In genomic region chr1:226987623-226988336, GRCh38 we compare ENCODE assay signal across 12 cellular contexts. TPM values are rescaled to one million over a fixed set of nuclear protein-coding genes. Genes with fewer than 3 reads are reported as not detected.
DNase-seq lines count a peak whose midpoint lies in the region; ATAC-seq and TF ChIP-seq lines count a peak whose summit lies in the region.
"Had no signal": no experiment of that assay in that cellular context is flagged by ENCODE, and none has a peak within 500 bp of the region (broad histone marks: within the 10 kb centered on the region; RNA-seq: fewer than 3 reads in every experiment).

No MANE protein-coding gene starts in this region.

- intact Hi-C loops in heart right ventricle (cut with DNase I), result loop anchor here in 1 of 10 donors (5.0 kb wide), 1 partner anchor 75 kb away; no protein-coding TSS in a partner anchor
- intact Hi-C loops in cardiac septum (cut with DNase I), result no loop called here
- intact Hi-C loops in esophagus muscularis mucosa (cut with DNase I), result no loop called here

- H2AFZ ChIP-seq in neuronal stem cell (ENCODE audit: low read length), result no peak overlapping the region

- H3K4me3 ChIP-seq in heart right ventricle, result no peak overlapping the region
- no peak overlapping the region for H3K4me3 ChIP-seq in esophagus muscularis mucosa
- no peak overlapping the region for H3K4me3 ChIP-seq in neuronal stem cell (ENCODE audit: low read length in 2 of 2)
- H3K4me3 ChIP-seq: vagina had no signal

- H3K9ac ChIP-seq in neuronal stem cell (ENCODE audit: low read depth, low read length, poor library complexity), result peak overlapping the region; percentile 60

- H3K4me1 Mint-ChIP-seq in immature natural killer cell, result peaks cover 22 to 30% of the 10 kb centered on the region in 2 donors

- no peak overlapping the region for H3K4ac ChIP-seq in neuronal stem cell (ENCODE audit: low read length)

- H3K36me3 Mint-ChIP-seq in immature natural killer cell, result peaks cover 6 to 12% (median 6%) of the 10 kb centered on the region in 3 donors

- H3K27me3 Mint-ChIP-seq in immature natural killer cell (ENCODE audit: low read depth in 3 of 3), result peaks cover 0 to 4% (median 0%) of the 10 kb centered on the region in 3 donors

- H2BK5ac ChIP-seq in neuronal stem cell (ENCODE audit: low read length), result no peak overlapping the region

- no peak overlapping the region for H4K91ac ChIP-seq in neuronal stem cell (ENCODE audit: low read depth, low read length, poor library complexity)

- H2BK15ac ChIP-seq in neuronal stem cell (ENCODE audit: low read length), result no peak overlapping the region

- H3K27ac ChIP-seq in heart right ventricle, result peak overlapping the region in 8 of 10 donors; percentile 18 to 75 (median 44)
- H3K27ac ChIP-seq in esophagus muscularis mucosa (replicated peaks in 1 of 4), result peak overlapping the region; percentile 67 to 81 (median 72)
- H3K27ac ChIP-seq in neuronal stem cell (replicated peaks; ENCODE audit: low read length), result no peak overlapping the region
- H3K27ac ChIP-seq: vagina had no signal

- WGBS in heart right ventricle, 2 donors, result 78 to 79% methylated on average over 16 of the region's 16 CpGs
- WGBS in esophagus muscularis mucosa, result 80% methylated on average over 16 of the region's 16 CpGs
- no CpG with 5 or more reads among the region's 16 CpGs for WGBS in neuronal stem cell (ENCODE audit: extremely low coverage in 2 of 2, insufficient read length in 2 of 2, insufficient replicate concordance in 1 of 2), 2 donors

- ATAC-seq in heart right ventricle (no peak), HG03175 (IDR thresholded peaks at IDR 0.05; ENCODE audit: unreplicated experiment) (no peak), GM21390 (IDR thresholded peaks at IDR 0.05; ENCODE audit: unreplicated experiment) (no peak)
- no peak for ATAC-seq in activated CD4-positive, CD25-positive, alpha-beta regulatory T cell treated with anti-CD3 and anti-CD28 coated beads, Interleukin-2, amount 50 U/mL, for 24 hours

- H3K14ac ChIP-seq in neuronal stem cell (ENCODE audit: low read length), result no peak overlapping the region

- peak overlapping the region; percentile 82 for H4K8ac ChIP-seq in neuronal stem cell (ENCODE audit: low read depth, low read length)

- H3K4me3 Mint-ChIP-seq in immature natural killer cell, result no peak overlapping the region

- H3K9me3 ChIP-seq in heart right ventricle (no peaks in the 10 kb centered on the region), esophagus muscularis mucosa (no peaks in the 10 kb centered on the region), neuronal stem cell (replicated peaks in 1 of 2; ENCODE audit: control insufficient read depth in 2 of 2, insufficient read depth in 1 of 2, low read depth in 1 of 2, low read length in 2 of 2) (peaks cover 0 to 2% of the 10 kb centered on the region in 2 donors)
- H3K9me3 ChIP-seq: vagina had no signal

- H3K36me3 ChIP-seq in heart right ventricle (peaks cover 0 to 61% (median 5%) of the 10 kb centered on the region in 9 donors), esophagus muscularis mucosa (peaks cover 25 to 62% (median 55%) of the 10 kb centered on the region in 4 donors), neuronal stem cell (replicated peaks in 1 of 2; ENCODE audit: control insufficient read depth in 2 of 2, insufficient read depth in 2 of 2, low read length in 2 of 2) (peaks cover 0 to 33% of the 10 kb centered on the region in 2 donors)

- H3K27ac Mint-ChIP-seq in immature natural killer cell, result peak overlapping the region in 3 of 6 donors; percentile 7 to 64 (median 61)

- H3K27me3 ChIP-seq in heart right ventricle (no peaks in the 10 kb centered on the region), esophagus muscularis mucosa (no peaks in the 10 kb centered on the region), neuronal stem cell (ENCODE audit: control insufficient read depth in 3 of 3, insufficient read depth in 3 of 3, low read depth in 1 of 3, low read length in 3 of 3) (no peaks in the 10 kb centered on the region)
- H3K27me3 ChIP-seq: vagina had no signal

- no peaks in the 10 kb centered on the region for H3K9me3 Mint-ChIP-seq in immature natural killer cell

- no peak overlapping the region for H3K18ac ChIP-seq in neuronal stem cell (ENCODE audit: low read length)

- TF ChIP-seq CTCF in heart right ventricle (IDR thresholded peaks at IDR 0.05) (no peak), esophagus muscularis mucosa (IDR thresholded peaks at IDR 0.05) (no peak)

- H2BK120ac ChIP-seq in neuronal stem cell (ENCODE audit: low read depth, low read length), result no peak overlapping the region

- no peak overlapping the region for H2BK12ac ChIP-seq in neuronal stem cell (ENCODE audit: low read length)

- DNase-seq in heart right ventricle (no peak), cardiac septum (ENCODE audit: low spot score) (no peak), esophagus muscularis mucosa (ENCODE audit: extremely low spot score) (peak; percentile 91), neuronal stem cell (ENCODE audit: low spot score) (no peak), immature natural killer cell (no peak)
- DNase-seq: AML-193, MM.1S, occipital lobe had no signal

- H3K79me1 ChIP-seq in neuronal stem cell (ENCODE audit: low read depth, low read length), result no peaks in the 10 kb centered on the region

- no peak overlapping the region for H3K4me2 ChIP-seq in neuronal stem cell (ENCODE audit: insufficient read depth, low read length, poor library complexity, severe bottlenecking)

- H3K4me1 ChIP-seq in heart right ventricle, result peaks cover 16 to 85% (median 50%) of the 10 kb centered on the region in 9 donors
- peaks cover 43 to 54% (median 50%) of the 10 kb centered on the region in 4 donors for H3K4me1 ChIP-seq in esophagus muscularis mucosa
- H3K4me1 ChIP-seq in neuronal stem cell (ENCODE audit: control insufficient read depth in 2 of 2, insufficient read depth in 1 of 2, low read depth in 1 of 2, low read length in 2 of 2), result peaks cover 0 to 2% of the 10 kb centered on the region in 2 donors

- H3K23ac ChIP-seq in neuronal stem cell (ENCODE audit: low read depth, low read length, poor library complexity), result no peak overlapping the region

- TF ChIP-seq POLR2A in esophagus muscularis mucosa (IDR thresholded peaks at IDR 0.05; ENCODE audit: low read depth), result no peak

- no peak overlapping the region for H2AK5ac ChIP-seq in neuronal stem cell (ENCODE audit: low read depth, low read length)

- TF ChIP-seq EP300 in esophagus muscularis mucosa (IDR thresholded peaks at IDR 0.05), result no peak

RNA-seq across cellular contexts. Expression of gene COQ8A, which starts 47.7 kb away (rescaled TPM):
- total RNA-seq in heart right ventricle (100 to 1,000 TPM; 167 to 495 (median 266) TPM), cardiac septum (168 TPM), esophagus muscularis mucosa (100 to 1,000 TPM in 1 of 4 donors, 10 to 100 TPM in 3; 73.1 to 118 (median 80.9) TPM)
- polyA plus RNA-seq in heart right ventricle (100 to 1,000 TPM; 136 to 242 TPM), immature natural killer cell (10 to 100 TPM; 26.9 to 44.3 (median 34.7) TPM)
- polyA plus RNA-seq in neuronal stem cell (2013, experiment 1 of 2), result 9.2 TPM
- 8.8 TPM for polyA plus RNA-seq in neuronal stem cell (2013, experiment 2 of 2)
